26 cellular contexts compared by ENCODE assay signal in genomic region chr11:2273311-2273710, GRCh38. TPM values are rescaled to one million over a fixed set of nuclear protein-coding genes. Genes with fewer than 3 reads are reported as not detected.
"Had no signal": no experiment of that assay in that cellular context is flagged by ENCODE, and none has a peak within 500 bp of the region (broad histone marks: within the 10 kb centered on the region; RNA-seq: fewer than 3 reads in every experiment).

No MANE protein-coding gene starts in this region.

- H3K27ac ChIP-seq: cardiac muscle cell, SK-N-MC, WERI-Rb-1 had no signal

- ATAC-seq: activated CD4-positive, alpha-beta T cell treated with anti-CD3 and anti-CD28 coated beads for 36 hours; Panc1; Right ventricle myocardium inferior; T-cell had no signal

- DNase-seq: activated CD4-positive, alpha-beta memory T cell treated with anti-CD3 and anti-CD28 coated beads, Interleukin-2, amount 10 ng/mL, durations not matched to agents 7 days and 5 days; activated CD4-positive, alpha-beta T cell treated with anti-CD3 and anti-CD28 coated beads for 36 hours; activated CD4-positive, alpha-beta T cell treated with anti-CD3 and anti-CD28 coated beads, Interleukin-2, amount 50 U/mL, for 1 hour; activated gamma-delta T cell; activated naive CD4-positive, alpha-beta T cell treated with anti-CD3 and anti-CD28 coated beads for 36 hours; activated T-cell treated with anti-CD3 and anti-CD28 coated beads, Interleukin-2, amount 50 U/mL, for 24 hours; amygdala; MG63; NCI-H1105; NCI-H1436; NCI-H1694 treated with DMSO at 0.1 percent for 48 hours; NCI-H2029 treated with DMSO at 0.1 percent for 48 hours; NCI-H510A treated with DMSO at 0.1 percent for 48 hours; NCI-H69; NK-92 treated with Interleukin-12 subunit alpha and Interleukin-12 subunit beta, amount 100 ng/mL, for 24 hours; OCI-M1; RPMI8226; T-helper 2 cell; T1000; WERI-Rb-1 had no signal

- H3K9me3 ChIP-seq: MG63 had no signal

- H3K36me3 ChIP-seq: cardiac muscle cell, MG63, WERI-Rb-1 had no signal

- H3K4me3 ChIP-seq: cardiac muscle cell, MG63, SK-N-MC had no signal

RNA-seq across cellular contexts. Expression of gene ASCL2, which starts 2.9 kb away (rescaled TPM):
- total RNA-seq: activated naive CD4-positive, alpha-beta T cell treated with anti-CD3 and anti-CD28 coated beads for 36 hours; astrocyte; cardiac muscle cell had no signal
- polyA plus RNA-seq: cardiac muscle cell had no signal

RNA-seq across cellular contexts. Expression of gene C11orf21, which starts 28.4 kb away (rescaled TPM):
- total RNA-seq: astrocyte had no signal

RNA-seq across cellular contexts. Expression of gene TSPAN32, which starts 28.5 kb away (rescaled TPM):
- total RNA-seq: astrocyte had no signal
